In genomic region chr12:120437735-120438494, GRCh38 we compare ENCODE assay signal across 8 cellular contexts. TPM values are rescaled to one million over a fixed set of nuclear protein-coding genes. Genes with fewer than 3 reads are reported as not detected.
A peak's percentile ranks its signal among the peaks of the same experiment; 100 is the strongest.
DNase-seq lines count a peak whose midpoint lies in the region; ATAC-seq and TF ChIP-seq lines count a peak whose summit lies in the region.

Gene COX6A1, plus strand, starts transcription at chr12:120438113. Its CDS starts 14 bp downstream, at chr12:120438127.

- DNase-seq in GM10266 (ENCODE audit: extremely low spot score) = peak; percentile 96
- peak; percentile 99 for DNase-seq in NCI-H1092 (lab: John Stamatoyannopoulos, UW)
- peak; percentile 60 for DNase-seq in glomerular endothelial cell (ENCODE audit: extremely low read depth, low read depth, low spot score)
- peak; percentile 87 for DNase-seq in omental fat pad (ENCODE audit: low spot score)
- DNase-seq in testis = peak; percentile 99

- peak within 1 kb of the TSS; percentile 95 for H3K4me3 Mint-ChIP-seq in activated naive CD4-positive, alpha-beta T cell treated with anti-CD3 and anti-CD28 coated beads, Interleukin-2, amount 50 U/mL, for 24 hours

- H3K4me3 ChIP-seq in testis = peak within 1 kb of the TSS; percentile 71 to 86

- intact Hi-C loops in testis (cut with DNase I; ENCODE audit: low total_unique reads) = no loop called here

- no peaks in the 10 kb centered on the region for H3K36me3 Mint-ChIP-seq in activated naive CD4-positive, alpha-beta T cell treated with anti-CD3 and anti-CD28 coated beads, Interleukin-2, amount 50 U/mL, for 24 hours

- peaks cover 22% of the 10 kb centered on the region for H3K4me1 Mint-ChIP-seq in activated naive CD4-positive, alpha-beta T cell treated with anti-CD3 and anti-CD28 coated beads, Interleukin-2, amount 50 U/mL, for 24 hours

- peak; percentile 91 for ATAC-seq in HG02588 (IDR thresholded peaks at IDR 0.05; ENCODE audit: unreplicated experiment)
- peak; percentile 98 for ATAC-seq in SK-N-SH treated with all-trans-retinoic acid at 6 μM for 48 hours
- peak; percentile 97 for ATAC-seq in omental fat pad (ENCODE audit: low FRiP score)

- H3K27me3 ChIP-seq in testis = no peaks in the 10 kb centered on the region

- H3K9me3 Mint-ChIP-seq in activated naive CD4-positive, alpha-beta T cell treated with anti-CD3 and anti-CD28 coated beads, Interleukin-2, amount 50 U/mL, for 24 hours = no peaks in the 10 kb centered on the region

- no peaks in the 10 kb centered on the region for H3K36me3 ChIP-seq in testis (ENCODE audit: low read depth, missing control alignments)

- H3K4me1 ChIP-seq in testis = peaks cover 11% of the 10 kb centered on the region

- peak within 1 kb of the TSS; percentile 95 for H3K27ac Mint-ChIP-seq in activated naive CD4-positive, alpha-beta T cell treated with anti-CD3 and anti-CD28 coated beads, Interleukin-2, amount 50 U/mL, for 24 hours

- 0 to 1% methylated on average over 33 to 56 of the region's 59 CpGs for WGBS in testis, 2 donors

- no peaks in the 10 kb centered on the region for H3K9me3 ChIP-seq in testis

- H3K27me3 Mint-ChIP-seq in activated naive CD4-positive, alpha-beta T cell treated with anti-CD3 and anti-CD28 coated beads, Interleukin-2, amount 50 U/mL, for 24 hours = no peaks in the 10 kb centered on the region

- no peak for TF ChIP-seq POLR2A in testis (IDR thresholded peaks at IDR 0.05)

- TF ChIP-seq CTCF in GM10266 (IDR thresholded peaks at IDR 0.05; ENCODE audit: control insufficient read depth, insufficient read depth, low read depth, missing control alignments) (peak; percentile 16), omental fat pad (IDR thresholded peaks at IDR 0.05) (no peak), testis (IDR thresholded peaks at IDR 0.05) (no peak)

- H3K27ac ChIP-seq in testis = peak within 1 kb of the TSS; percentile 61 to 73

TF ChIP-seq in SK-N-SH treated with all-trans-retinoic acid at 6 μM for 48 hours, 23 proteins besides CTCF, POLR2A, EP300 and RAD21:
- TF ChIP-seq ZFP30 (CRISPR knock-in tag; IDR thresholded peaks at IDR 0.05) (no peak), SNAI2 (CRISPR knock-in tag; IDR thresholded peaks at IDR 0.05) (no peak), ZNF70 (CRISPR knock-in tag; IDR thresholded peaks at IDR 0.05) (no peak), TCF4 (CRISPR knock-in tag; IDR thresholded peaks at IDR 0.05; ENCODE audit: borderline replicate concordance) (no peak)

RNA-seq across cellular contexts. Expression of gene COX6A1, which starts in this region (rescaled TPM):
- total RNA-seq in glomerular endothelial cell (455 and 459 TPM in 2 replicates), omental fat pad (100 to 1,000 TPM; 374 to 751 (median 529) TPM), testis (100 to 1,000 TPM; 549 to 563 TPM)
- 485 TPM for polyA plus RNA-seq in testis (ENCODE audit: insufficient read depth, low read depth, low replicate concordance)

Comparison
In these comparisons a context has a peak if more than half of its experiments do, and no peak if none do; other contexts are left out.
1. Peak in every context shown above with its lines: DNase-seq, ATAC-seq, H3K4me3 ChIP-seq and H3K27ac ChIP-seq.